In genomic region chr20:52041966-52042365, GRCh38 we compare ENCODE assay signal across 33 cellular contexts.
A peak's percentile ranks its signal among the peaks of the same experiment; 100 is the strongest.
DNase-seq lines count a peak whose midpoint lies in the region; ATAC-seq, FAIRE-seq and TF ChIP-seq lines count a peak whose summit lies in the region.
"Had no signal": no experiment of that assay in that cellular context is flagged by ENCODE, and none has a peak within 500 bp of the region (broad histone marks: within the 10 kb centered on the region; RNA-seq: fewer than 3 reads in every experiment).

No MANE protein-coding gene starts in this region.

- H4K8ac ChIP-seq in IMR-90 (ENCODE audit: low read depth in 2 of 2, low read length in 2 of 2) = no peak overlapping the region
- no peak overlapping the region for H4K8ac ChIP-seq in neuronal stem cell (ENCODE audit: low read depth, low read length)

- H2BK120ac ChIP-seq in IMR-90 (ENCODE audit: low read depth, low read length) (no peak overlapping the region), neuronal stem cell (ENCODE audit: low read depth, low read length) (no peak overlapping the region)

- H3K23ac ChIP-seq in IMR-90 (ENCODE audit: low read depth, low read length) = no peak overlapping the region
- H3K23ac ChIP-seq in neuronal stem cell (ENCODE audit: low read depth, low read length, poor library complexity) = no peak overlapping the region

- intact Hi-C loops in IMR-90 (cut with micrococcal nuclease) = no loop called here
- intact Hi-C loops in HepG2 (cut with micrococcal nuclease; ENCODE audit: unreplicated experiment) = no loop called here
- intact Hi-C loops in left lung (cut with DNase I) = no loop called here

- no peaks in the 10 kb centered on the region for H3K27me3 ChIP-seq in IMR-90 (ENCODE audit: control insufficient read depth, insufficient read depth, low read length)
- H3K27me3 ChIP-seq in HepG2 (ENCODE audit: control insufficient read depth in 1 of 2, insufficient read depth in 2 of 2, low read length in 2 of 2) = no peaks in the 10 kb centered on the region
- no peaks in the 10 kb centered on the region for H3K27me3 ChIP-seq in neuronal stem cell (ENCODE audit: control insufficient read depth in 3 of 3, insufficient read depth in 3 of 3, low read depth in 1 of 3, low read length in 3 of 3)
- no peaks in the 10 kb centered on the region for H3K27me3 ChIP-seq in left lung
- H3K27me3 ChIP-seq: BE2C; BLaER1; BLaER1 treated with 17β-estradiol and CSF1 and Interleukin-3, amounts not matched to agents 10 nM and 100 nM had no signal

- TF ChIP-seq CTCF in IMR-90 (conservative IDR thresholded peaks at IDR 0.05; ENCODE audit: low read depth, low read length) (no peak), HepG2 (CRISPR knock-in tag; IDR thresholded peaks at IDR 0.05) (no peak), left lung (IDR thresholded peaks at IDR 0.05) (no peak)

- in situ Hi-C loops in IMR-90 (cut with MboI; ENCODE audit: low sequenced_read_pairs) = no loop called here
- in situ Hi-C loops in HepG2 (cut with HindIII; ENCODE audit: extremely low pct_ligation_motif_present, low pct_unique_long_range_greater_than_20kb) = no loop called here

- no TSS peak for BruUV-seq in IMR-90 (replicated peaks; lab: Mats Ljungman, UMichigan)
- BruUV-seq in HepG2 (replicated peaks; lab: Mats Ljungman, UMichigan) = no TSS peak

- no peak overlapping the region for H4K91ac ChIP-seq in IMR-90 (ENCODE audit: insufficient read depth, low read depth, low read length)
- H4K91ac ChIP-seq in neuronal stem cell (ENCODE audit: low read depth, low read length, poor library complexity) = no peak overlapping the region

- POLR2A ChIA-PET in IMR-90 (lab: Charles Lee; ENCODE audit: unreplicated experiment) (no interaction called here), HepG2 (lab: Yijun Ruan, JAX) (no interaction called here)

- TF ChIP-seq EP300 in HepG2 (IDR thresholded peaks at IDR 0.05; ENCODE audit: low read depth in 2 of 2, low read length in 2 of 2) (no peak), HepG2 (CRISPR knock-in tag; IDR thresholded peaks at IDR 0.05; ENCODE audit: borderline replicate concordance) (no peak)

- H3K56ac ChIP-seq in IMR-90 (ENCODE audit: extremely low read depth, insufficient read depth, low read length) = no peak overlapping the region

- no peak overlapping the region for H2AFZ ChIP-seq in IMR-90 (replicated peaks; ENCODE audit: low read length, poor library complexity)
- H2AFZ ChIP-seq in HepG2 (ENCODE audit: low read length) = no peak overlapping the region
- no peak overlapping the region for H2AFZ ChIP-seq in neuronal stem cell (ENCODE audit: low read length)

- CTCF ChIA-PET in IMR-90 (lab: Yijun Ruan, JAX) = interaction anchor here (0.8 kb wide), 1 partner anchor 14 kb away, joined by 4 read pairs; no protein-coding TSS in a partner anchor
- CTCF ChIA-PET in HepG2 (lab: Yijun Ruan, JAX; ENCODE audit: low intra/inter-chr PET ratio, low total read pairs) = no interaction called here

- no peak overlapping the region for H4K5ac ChIP-seq in IMR-90 (ENCODE audit: low read depth, low read length)

- no peaks in the 10 kb centered on the region for H3K79me2 ChIP-seq in HepG2 (ENCODE audit: insufficient read depth, low read length)

- H2BK15ac ChIP-seq in IMR-90 (ENCODE audit: low read depth, low read length) (no peak overlapping the region), neuronal stem cell (ENCODE audit: low read length) (no peak overlapping the region)

- peak overlapping the region; percentile 87 for H2BK12ac ChIP-seq in neuronal stem cell (ENCODE audit: low read length)

- H3K9ac ChIP-seq in IMR-90 (ENCODE audit: low read depth, low read length) (no peak overlapping the region), HepG2 (ENCODE audit: insufficient read depth, low read depth, low read length) (no peak overlapping the region), neuronal stem cell (ENCODE audit: low read depth, low read length, poor library complexity) (no peak overlapping the region)
- H3K9ac ChIP-seq: BLaER1; BLaER1 treated with 17β-estradiol and CSF1 and Interleukin-3, amounts not matched to agents 10 nM and 100 nM had no signal

- H3K4ac ChIP-seq in IMR-90 (ENCODE audit: low read depth, low read length) = no peak overlapping the region
- H3K4ac ChIP-seq in neuronal stem cell (ENCODE audit: low read length) = no peak overlapping the region

- H3K9me1 ChIP-seq in IMR-90 (ENCODE audit: insufficient read depth, low read length) = no peaks in the 10 kb centered on the region

- H4K20me1 ChIP-seq in IMR-90 (ENCODE audit: insufficient read depth, low read length) = no peaks in the 10 kb centered on the region
- no peaks in the 10 kb centered on the region for H4K20me1 ChIP-seq in HepG2 (ENCODE audit: insufficient read depth, low read length)
- H4K20me1 ChIP-seq: BLaER1; BLaER1 treated with 17β-estradiol and CSF1 and Interleukin-3, amounts not matched to agents 10 nM and 100 nM had no signal

- no peak overlapping the region for H2AK9ac ChIP-seq in IMR-90 (replicated peaks; ENCODE audit: low read depth, low read length, poor library complexity)

- no CpG with 5 or more reads among the region's 6 CpGs for WGBS in IMR-90 (ENCODE audit: extremely low coverage in 2 of 2, insufficient read length in 1 of 2), 2 experiments
- 67% methylated on average over 6 of the region's 6 CpGs for WGBS in HepG2 (ENCODE audit: low lambda C conversion rate)
- no CpG with 5 or more reads among the region's 6 CpGs for WGBS in neuronal stem cell (ENCODE audit: extremely low coverage in 2 of 2, insufficient read length in 2 of 2, insufficient replicate concordance in 1 of 2), 2 donors

- DNase-seq in IMR-90 (no peak), HepG2 (ENCODE audit: low spot score) (no peak), neuronal stem cell (ENCODE audit: low spot score) (no peak), left lung (no peak), ureter (ENCODE audit: low spot score) (no peak), OCI-M1 (lab: John Stamatoyannopoulos, UW) (no peak)
- DNase-seq: 8988T; ACHN; AML-193; BE2C; C1 segment of cervical spinal cord; Caco-2; Calu3; CD4-positive, alpha-beta memory T cell; CD4-positive, alpha-beta T cell; CD4-positive, CD25-positive, alpha-beta regulatory T cell; CD8-positive, alpha-beta memory T cell; CD8-positive, alpha-beta T cell; COR-L47; DMS 273 treated with DMSO at 0.1 percent for 48 hours; DMS153; DMS53; DMS79; DMS79 treated with DMSO at 0.1 percent for 48 hours; DND-41; EL had no signal

- no peaks in the 10 kb centered on the region for H3K9me3 ChIP-seq in IMR-90 (ENCODE audit: control insufficient read depth, insufficient read depth, low read length)
- H3K9me3 ChIP-seq in HepG2 (ENCODE audit: low read length) = no peaks in the 10 kb centered on the region
- no peaks in the 10 kb centered on the region for H3K9me3 ChIP-seq in neuronal stem cell (replicated peaks in 1 of 2; ENCODE audit: control insufficient read depth in 2 of 2, insufficient read depth in 1 of 2, low read depth in 1 of 2, low read length in 2 of 2)
- H3K9me3 ChIP-seq in left lung = no peaks in the 10 kb centered on the region
- H3K9me3 ChIP-seq: A549; BE2C; BLaER1; BLaER1 treated with 17β-estradiol and CSF1 and Interleukin-3, amounts not matched to agents 10 nM and 100 nM; Caco-2 had no signal

- H3K36me3 ChIP-seq in IMR-90 (ENCODE audit: control insufficient read depth, insufficient read depth, low read length) = no peaks in the 10 kb centered on the region
- H3K36me3 ChIP-seq in HepG2 (replicated peaks in 1 of 2; ENCODE audit: control insufficient read depth in 1 of 2, insufficient read depth in 2 of 2, low read length in 2 of 2) = no peaks in the 10 kb centered on the region
- H3K36me3 ChIP-seq in neuronal stem cell (replicated peaks in 1 of 2; ENCODE audit: control insufficient read depth in 2 of 2, insufficient read depth in 2 of 2, low read length in 2 of 2) = no peaks in the 10 kb centered on the region
- no peaks in the 10 kb centered on the region for H3K36me3 ChIP-seq in left lung
- H3K36me3 ChIP-seq: BE2C; BLaER1; BLaER1 treated with 17β-estradiol and CSF1 and Interleukin-3, amounts not matched to agents 10 nM and 100 nM had no signal

- no peaks in the 10 kb centered on the region; the same call in 1 of the 2 replicates for H3K4me1 ChIP-seq in IMR-90 (ENCODE audit: control insufficient read depth, insufficient read depth, low read length)
- peaks cover 24% of the 10 kb centered on the region for H3K4me1 ChIP-seq in HepG2 (ENCODE audit: insufficient read depth, low read length)
- H3K4me1 ChIP-seq in neuronal stem cell (ENCODE audit: control insufficient read depth in 2 of 2, insufficient read depth in 1 of 2, low read depth in 1 of 2, low read length in 2 of 2) = peaks cover 5 to 6% of the 10 kb centered on the region in 2 donors
- no peaks in the 10 kb centered on the region for H3K4me1 ChIP-seq in left lung
- H3K4me1 ChIP-seq: A549, BE2C, BLaER1 had no signal

- TF ChIP-seq POLR2A in IMR-90 (IDR thresholded peaks at IDR 0.05; ENCODE audit: low read depth, low read length) (no peak), HepG2 (IDR thresholded peaks at IDR 0.05; ENCODE audit: insufficient read depth in 1 of 2, low read depth in 2 of 2, low read length in 2 of 2) (no peak)

- ATAC-seq in IMR-90 (ENCODE audit: low read depth) (no peak), HepG2 (no peak), left lung (no peak)
- ATAC-seq: A549; CD8-positive, alpha-beta T cell had no signal

- H3K4me3 ChIP-seq in IMR-90 (ENCODE audit: insufficient read depth, low read depth, low read length) (no peak overlapping the region), HepG2 (replicated peaks in 1 of 3; ENCODE audit: insufficient read depth in 1 of 3, low read depth in 2 of 3, low read length in 3 of 3) (no peak overlapping the region), neuronal stem cell (ENCODE audit: low read length in 2 of 2) (no peak overlapping the region), left lung (no peak overlapping the region)
- H3K4me3 ChIP-seq: A549; BLaER1; BLaER1 treated with 17β-estradiol and CSF1 and Interleukin-3, amounts not matched to agents 10 nM and 100 nM had no signal

- H3K14ac ChIP-seq in IMR-90 (replicated peaks; ENCODE audit: low read depth, low read length) = no peak overlapping the region
- no peak overlapping the region for H3K14ac ChIP-seq in neuronal stem cell (ENCODE audit: low read length)

- no peak for FAIRE-seq in HepG2 (lab: Jason Lieb, UNC)
- FAIRE-seq: A204.1, A549, D721Med had no signal

- no peak overlapping the region for H3K18ac ChIP-seq in IMR-90 (ENCODE audit: low read depth, low read length)
- H3K18ac ChIP-seq in neuronal stem cell (ENCODE audit: low read length) = no peak overlapping the region

- H2BK20ac ChIP-seq in IMR-90 (ENCODE audit: low read depth, low read length) = no peak overlapping the region

- H2AK5ac ChIP-seq in IMR-90 (ENCODE audit: low read depth, low read length) = no peak overlapping the region
- H2AK5ac ChIP-seq in neuronal stem cell (ENCODE audit: low read depth, low read length) = no peak overlapping the region

- H2BK5ac ChIP-seq in IMR-90 (ENCODE audit: low read depth, low read length, poor library complexity, severe bottlenecking) = no peak overlapping the region
- H2BK5ac ChIP-seq in neuronal stem cell (ENCODE audit: low read length) = no peak overlapping the region

- dilution Hi-C loops in IMR-90 (cut with HindIII; ENCODE audit: low sequenced_read_pairs, unreplicated experiment) = no loop called here

- H3K79me1 ChIP-seq in IMR-90 (ENCODE audit: low read depth in 1 of 2, low read length in 2 of 2) = no peaks in the 10 kb centered on the region; a peak in 1 of 4 replicates
- H3K79me1 ChIP-seq in neuronal stem cell (ENCODE audit: low read depth, low read length) = no peaks in the 10 kb centered on the region

- no peak for TF ChIP-seq RAD21 in IMR-90 (IDR thresholded peaks at IDR 0.05; ENCODE audit: low read length)
- TF ChIP-seq RAD21 in HepG2 (CRISPR knock-in tag; IDR thresholded peaks at IDR 0.05) = no peak

- no peak overlapping the region for H3K4me2 ChIP-seq in IMR-90 (ENCODE audit: low read depth, low read length)
- H3K4me2 ChIP-seq in HepG2 (ENCODE audit: low read depth, low read length) = no peak overlapping the region
- H3K4me2 ChIP-seq in neuronal stem cell (ENCODE audit: insufficient read depth, low read length, poor library complexity, severe bottlenecking) = no peak overlapping the region
- H3K4me2 ChIP-seq: A549, BLaER1 had no signal

- H3K27ac ChIP-seq in IMR-90 (ENCODE audit: insufficient read depth, low read length) (no peak overlapping the region), HepG2 (ENCODE audit: extremely low read length, insufficient read depth, low read length) (no peak overlapping the region), neuronal stem cell (replicated peaks; ENCODE audit: low read length) (no peak overlapping the region), left lung (no peak overlapping the region)
- H3K27ac ChIP-seq: 22Rv1; A549; BLaER1; BLaER1 treated with 17β-estradiol and CSF1 and Interleukin-3, amounts not matched to agents 10 nM and 100 nM; C4-2B had no signal
